Comparison of ENCODE assay signal across 31 cellular contexts in the genomic region with DNA sequence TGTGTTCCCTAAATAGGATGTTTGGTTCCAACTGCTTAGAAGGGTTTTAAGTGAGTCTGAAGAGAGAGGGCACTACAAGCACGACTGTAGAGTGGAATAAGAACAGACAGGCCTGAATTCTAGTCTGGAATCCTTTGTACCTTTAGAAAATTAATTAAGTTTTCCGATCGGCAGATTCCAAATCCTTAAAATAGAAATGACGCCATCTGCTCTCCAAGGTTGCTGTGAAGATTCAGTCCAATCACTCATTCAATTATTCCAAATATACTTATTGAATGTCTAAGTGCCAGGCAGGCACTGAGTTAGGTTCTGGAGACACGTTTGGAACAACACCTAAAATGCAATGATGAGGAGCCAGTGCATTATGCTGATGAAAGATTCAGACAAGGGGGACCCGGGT. TPM values are rescaled to one million over a fixed set of nuclear protein-coding genes. Genes with fewer than 3 reads are reported as not detected.
"Had no signal": no experiment of that assay in that cellular context is flagged by ENCODE, and none has a peak within 500 bp of the region (broad histone marks: within the 10 kb centered on the region; RNA-seq: fewer than 3 reads in every experiment).

No MANE protein-coding gene starts in this region.

- H3K27ac Mint-ChIP-seq: activated CD4-positive, alpha-beta memory T cell treated with anti-CD3 and anti-CD28 coated beads, Interleukin-2, amount 10 ng/mL, durations not matched to agents 7 days and 5 days; activated CD4-positive, alpha-beta T cell treated with anti-CD3 and anti-CD28 coated beads, Interleukin-2, amount 10 ng/mL, durations not matched to agents 7 days and 5 days; activated naive CD4-positive, alpha-beta T cell treated with anti-CD3 and anti-CD28 coated beads, Interleukin-2, amount 10 ng/mL, durations not matched to agents 7 days and 5 days; activated naive CD8-positive, alpha-beta T cell treated with anti-CD3 and anti-CD28 coated beads, Interleukin-2, amount 10 ng/mL, durations not matched to agents 7 days and 5 days; activated T-cell treated with anti-CD3 and anti-CD28 coated beads, Interleukin-2, amount 50 U/mL, for 24 hours; natural killer cell; neural progenitor cell; T-helper 1 cell treated with Interleukin-12 subunit alpha and Interleukin-12 subunit beta and Interleukin-4 antibody, amounts not matched to agents 30 μg/mL and 1 μg/mL, for 36 hours had no signal

- FAIRE-seq: astrocyte had no signal

- H2AFZ ChIP-seq: neural progenitor cell had no signal

- H3K36me3 Mint-ChIP-seq: activated naive CD4-positive, alpha-beta T cell treated with anti-CD3 and anti-CD28 coated beads, Interleukin-2, amount 10 ng/mL, durations not matched to agents 7 days and 5 days; activated naive CD8-positive, alpha-beta T cell treated with anti-CD3 and anti-CD28 coated beads, Interleukin-2, amount 10 ng/mL, durations not matched to agents 7 days and 5 days; natural killer cell had no signal

- H3K27me3 ChIP-seq: colonic mucosa, tibial nerve had no signal

- H3K9ac ChIP-seq: neural progenitor cell had no signal

- ATAC-seq: gastroesophageal sphincter, left cardiac atrium, natural killer cell, right cardiac atrium had no signal

- H3K4me3 Mint-ChIP-seq: activated CD4-positive, alpha-beta memory T cell treated with anti-CD3 and anti-CD28 coated beads, Interleukin-2, amount 10 ng/mL, durations not matched to agents 7 days and 5 days; activated CD4-positive, alpha-beta T cell treated with anti-CD3 and anti-CD28 coated beads, Interleukin-2, amount 10 ng/mL, durations not matched to agents 7 days and 5 days; activated naive CD4-positive, alpha-beta T cell treated with anti-CD3 and anti-CD28 coated beads, Interleukin-2, amount 10 ng/mL, durations not matched to agents 7 days and 5 days; activated naive CD8-positive, alpha-beta T cell treated with anti-CD3 and anti-CD28 coated beads, Interleukin-2, amount 10 ng/mL, durations not matched to agents 7 days and 5 days; activated T-cell treated with anti-CD3 and anti-CD28 coated beads, Interleukin-2, amount 50 U/mL, for 24 hours; central memory CD8-positive, alpha-beta T cell; natural killer cell; neural progenitor cell; T-helper 1 cell treated with Interleukin-12 subunit alpha and Interleukin-12 subunit beta and Interleukin-4 antibody, amounts not matched to agents 30 μg/mL and 1 μg/mL, for 36 hours had no signal

- H3K27ac ChIP-seq: colonic mucosa, gastroesophageal sphincter, neural progenitor cell, suprapubic skin, tibial nerve, WERI-Rb-1 had no signal

- H3K36me3 ChIP-seq: colonic mucosa, gastroesophageal sphincter, neural progenitor cell, suprapubic skin, tibial nerve, WERI-Rb-1 had no signal

- H3K9me3 ChIP-seq: colonic mucosa, gastroesophageal sphincter, suprapubic skin, tibial nerve had no signal

- H3K4me3 ChIP-seq: colonic mucosa, gastroesophageal sphincter, neural progenitor cell, suprapubic skin, tibial nerve had no signal

- H3K4me2 ChIP-seq: neural progenitor cell had no signal

- DNase-seq: activated CD4-positive, alpha-beta memory T cell treated with anti-CD3 and anti-CD28 coated beads, Interleukin-2, amount 10 ng/mL, durations not matched to agents 7 days and 5 days; activated CD4-positive, alpha-beta T cell treated with anti-CD3 and anti-CD28 coated beads for 1 hour; activated CD4-positive, alpha-beta T cell treated with anti-CD3 and anti-CD28 coated beads, Interleukin-2, amount 10 ng/mL, durations not matched to agents 7 days and 5 days; activated CD8-positive, alpha-beta memory T cell treated with anti-CD3 and anti-CD28 coated beads, Interleukin-2, amount 50 U/mL, for 48 hours; activated gamma-delta T cell; activated naive CD4-positive, alpha-beta T cell treated with anti-CD3 and anti-CD28 coated beads, Interleukin-2, amount 10 ng/mL, durations not matched to agents 7 days and 5 days; activated naive CD8-positive, alpha-beta T cell treated with anti-CD3 and anti-CD28 coated beads, Interleukin-2, amount 10 ng/mL, durations not matched to agents 7 days and 5 days; activated T-cell treated with anti-CD3 and anti-CD28 coated beads, Interleukin-2, amount 50 U/mL, for 24 hours; colonic mucosa; effector memory CD4-positive, alpha-beta T cell; erythroblast; head of caudate nucleus; hippocampal formation; left cardiac atrium; mesenchymal stem cell; natural killer cell; occipital lobe; right cardiac atrium; stimulated activated CD4-positive, alpha-beta T cell treated with anti-CD3 and anti-CD28 coated beads, Interleukin-15, amount 100 ng/mL, for 24 hours; stimulated activated CD4-positive, alpha-beta T cell treated with anti-CD3 and anti-CD28 coated beads, Interleukin-2, amount 100 ng/mL, for 24 hours; stimulated activated naive CD4-positive, alpha-beta T cell; SW 1271; T-helper 9 cell; WERI-Rb-1 had no signal

- H3K9me3 Mint-ChIP-seq: activated CD4-positive, alpha-beta memory T cell treated with anti-CD3 and anti-CD28 coated beads, Interleukin-2, amount 10 ng/mL, durations not matched to agents 7 days and 5 days; activated CD4-positive, alpha-beta T cell treated with anti-CD3 and anti-CD28 coated beads, Interleukin-2, amount 10 ng/mL, durations not matched to agents 7 days and 5 days; activated naive CD4-positive, alpha-beta T cell treated with anti-CD3 and anti-CD28 coated beads, Interleukin-2, amount 10 ng/mL, durations not matched to agents 7 days and 5 days; activated naive CD8-positive, alpha-beta T cell treated with anti-CD3 and anti-CD28 coated beads, Interleukin-2, amount 10 ng/mL, durations not matched to agents 7 days and 5 days; activated T-cell treated with anti-CD3 and anti-CD28 coated beads, Interleukin-2, amount 50 U/mL, for 24 hours; central memory CD8-positive, alpha-beta T cell; natural killer cell; neural progenitor cell; T-helper 1 cell treated with Interleukin-12 subunit alpha and Interleukin-12 subunit beta and Interleukin-4 antibody, amounts not matched to agents 30 μg/mL and 1 μg/mL, for 36 hours had no signal

RNA-seq across cellular contexts. Expression of gene HS3ST1, which starts 3.8 kb away (rescaled TPM):
- total RNA-seq: activated CD4-positive, alpha-beta memory T cell treated with anti-CD3 and anti-CD28 coated beads, Interleukin-2, amount 10 ng/mL, durations not matched to agents 7 days and 5 days; activated CD4-positive, alpha-beta T cell treated with anti-CD3 and anti-CD28 coated beads, Interleukin-2, amount 10 ng/mL, durations not matched to agents 7 days and 5 days; natural killer cell had no signal
